ENCODE assay signal across 33 cellular contexts in genomic region chr21:24280591-24280990, GRCh38.
"Had no signal": no experiment of that assay in that cellular context is flagged by ENCODE, and none has a peak within 500 bp of the region (broad histone marks: within the 10 kb centered on the region; RNA-seq: fewer than 3 reads in every experiment).

No MANE protein-coding gene starts in this region.

- H3K4me3 Mint-ChIP-seq: activated CD8-positive, alpha-beta memory T cell treated with anti-CD3 and anti-CD28 coated beads, Interleukin-2, amount 10 ng/mL, durations not matched to agents 7 days and 5 days; activated CD8-positive, alpha-beta T cell treated with anti-CD3 and anti-CD28 coated beads for 36 hours; activated naive CD4-positive, alpha-beta T cell treated with anti-CD3 and anti-CD28 coated beads for 36 hours; activated naive CD4-positive, alpha-beta T cell treated with anti-CD3 and anti-CD28 coated beads, Interleukin-2, amount 50 U/mL, for 24 hours; activated naive CD8-positive, alpha-beta T cell treated with anti-CD3 and anti-CD28 coated beads for 36 hours; activated T-helper 1 cell treated with anti-CD3 and anti-CD28 coated beads, Interleukin-12 subunit alpha, Interleukin-12 subunit beta, Interleukin-2, Interleukin-4 antibody, amounts not matched to agents 30 ng/mL and 10 ng/mL and 1 ng/mL, durations not matched to agents 14 hours and 24 hours and 36 hours; brain; dendritic cell treated with granulocyte-macrophage colony-stimulating factor and Interleukin-4, amounts not matched to agents 40 ng/mL and 50 ng/mL, for 4 days; endodermal cell; WTC11 had no signal

- H3K4me1 Mint-ChIP-seq: activated CD8-positive, alpha-beta memory T cell treated with anti-CD3 and anti-CD28 coated beads, Interleukin-2, amount 10 ng/mL, durations not matched to agents 7 days and 5 days; activated naive CD4-positive, alpha-beta T cell treated with anti-CD3 and anti-CD28 coated beads, Interleukin-2, amount 50 U/mL, for 24 hours; endodermal cell had no signal

- ATAC-seq: activated CD8-positive, alpha-beta memory T cell treated with anti-CD3 and anti-CD28 coated beads, Interleukin-2, amount 10 ng/mL, durations not matched to agents 7 days and 5 days; activated CD8-positive, alpha-beta T cell treated with anti-CD3 and anti-CD28 coated beads for 36 hours; esophagus mucosa; foreskin keratinocyte; gastrocnemius medialis; heart left ventricle; WTC11 had no signal

- H3K27me3 ChIP-seq: ascending aorta, breast epithelium, cardiac muscle cell, dorsolateral prefrontal cortex, foreskin keratinocyte, gastrocnemius medialis, heart left ventricle had no signal

- H3K27ac Mint-ChIP-seq: activated CD8-positive, alpha-beta memory T cell treated with anti-CD3 and anti-CD28 coated beads, Interleukin-2, amount 10 ng/mL, durations not matched to agents 7 days and 5 days; activated CD8-positive, alpha-beta T cell treated with anti-CD3 and anti-CD28 coated beads for 36 hours; activated naive CD4-positive, alpha-beta T cell treated with anti-CD3 and anti-CD28 coated beads for 36 hours; activated naive CD4-positive, alpha-beta T cell treated with anti-CD3 and anti-CD28 coated beads, Interleukin-2, amount 50 U/mL, for 24 hours; activated naive CD8-positive, alpha-beta T cell treated with anti-CD3 and anti-CD28 coated beads for 36 hours; activated T-helper 1 cell treated with anti-CD3 and anti-CD28 coated beads, Interleukin-12 subunit alpha, Interleukin-12 subunit beta, Interleukin-2, Interleukin-4 antibody, amounts not matched to agents 30 ng/mL and 10 ng/mL and 1 ng/mL, durations not matched to agents 14 hours and 24 hours and 36 hours; activated T-helper 2 cell treated with anti-CD3 and anti-CD28 coated beads, Interferon-gamma antibody, Interleukin-2, Interleukin-4, amounts not matched to agents 10 μg/mL and 5 μg/mL and 100 μg/mL, durations not matched to agents 14 hours and 24 hours and 36 hours; brain; dendritic cell treated with granulocyte-macrophage colony-stimulating factor and Interleukin-4, amounts not matched to agents 40 ng/mL and 50 ng/mL, for 4 days; endodermal cell; WTC11 had no signal

- H3K9me3 ChIP-seq: ascending aorta, breast epithelium, gastrocnemius medialis, heart left ventricle had no signal

- H3K27me3 Mint-ChIP-seq: activated CD8-positive, alpha-beta memory T cell treated with anti-CD3 and anti-CD28 coated beads, Interleukin-2, amount 10 ng/mL, durations not matched to agents 7 days and 5 days; activated CD8-positive, alpha-beta T cell treated with anti-CD3 and anti-CD28 coated beads for 36 hours; activated naive CD8-positive, alpha-beta T cell treated with anti-CD3 and anti-CD28 coated beads for 36 hours; brain; dendritic cell treated with granulocyte-macrophage colony-stimulating factor and Interleukin-4, amounts not matched to agents 40 ng/mL and 50 ng/mL, for 4 days had no signal

- H3K9me3 Mint-ChIP-seq: activated CD8-positive, alpha-beta T cell treated with anti-CD3 and anti-CD28 coated beads for 36 hours; activated naive CD4-positive, alpha-beta T cell treated with anti-CD3 and anti-CD28 coated beads for 36 hours; activated naive CD4-positive, alpha-beta T cell treated with anti-CD3 and anti-CD28 coated beads, Interleukin-2, amount 50 U/mL, for 24 hours; activated naive CD8-positive, alpha-beta T cell treated with anti-CD3 and anti-CD28 coated beads for 36 hours; activated T-helper 1 cell treated with anti-CD3 and anti-CD28 coated beads, Interleukin-12 subunit alpha, Interleukin-12 subunit beta, Interleukin-2, Interleukin-4 antibody, amounts not matched to agents 30 ng/mL and 10 ng/mL and 1 ng/mL, durations not matched to agents 14 hours and 24 hours and 36 hours; activated T-helper 2 cell treated with anti-CD3 and anti-CD28 coated beads, Interferon-gamma antibody, Interleukin-2, Interleukin-4, amounts not matched to agents 10 μg/mL and 5 μg/mL and 100 μg/mL, durations not matched to agents 14 hours and 24 hours and 36 hours; dendritic cell treated with granulocyte-macrophage colony-stimulating factor and Interleukin-4, amounts not matched to agents 40 ng/mL and 50 ng/mL, for 4 days had no signal

- H3K36me3 ChIP-seq: ascending aorta, breast epithelium, cardiac muscle cell, gastrocnemius medialis, heart left ventricle had no signal

- H3K4me3 ChIP-seq: ascending aorta, breast epithelium, cardiac muscle cell, coronary artery, dorsolateral prefrontal cortex, gastrocnemius medialis, heart left ventricle had no signal

- H3K36me3 Mint-ChIP-seq: activated CD8-positive, alpha-beta memory T cell treated with anti-CD3 and anti-CD28 coated beads, Interleukin-2, amount 10 ng/mL, durations not matched to agents 7 days and 5 days; activated naive CD4-positive, alpha-beta T cell treated with anti-CD3 and anti-CD28 coated beads, Interleukin-2, amount 50 U/mL, for 24 hours; activated naive CD8-positive, alpha-beta T cell treated with anti-CD3 and anti-CD28 coated beads for 36 hours; brain had no signal

- DNase-seq: activated CD4-positive, alpha-beta T cell treated with anti-CD3 and anti-CD28 coated beads for 1 hour; activated CD4-positive, alpha-beta T cell treated with anti-CD3 and anti-CD28 coated beads for 48 hours; activated CD4-positive, alpha-beta T cell treated with anti-CD3 and anti-CD28 coated beads, Interleukin-2, amount 50 U/mL, for 1 hour; activated CD4-positive, alpha-beta T cell treated with anti-CD3 and anti-CD28 coated beads, Interleukin-2, amount 50 U/mL, for 48 hours; activated CD8-positive, alpha-beta memory T cell treated with anti-CD3 and anti-CD28 coated beads, Interleukin-2, amount 10 ng/mL, durations not matched to agents 7 days and 5 days; activated CD8-positive, alpha-beta memory T cell treated with anti-CD3 and anti-CD28 coated beads, Interleukin-2, amount 50 U/mL, for 4 hours; activated CD8-positive, alpha-beta T cell treated with anti-CD3 and anti-CD28 coated beads for 36 hours; activated effector memory CD4-positive, alpha-beta T cell treated with anti-CD3 and anti-CD28 coated beads, Interleukin-2, amount 50 U/mL, for 16 hours; activated naive CD4-positive, alpha-beta T cell treated with anti-CD3 and anti-CD28 coated beads for 36 hours; activated naive CD8-positive, alpha-beta T cell treated with anti-CD3 and anti-CD28 coated beads for 36 hours; activated T-cell treated with anti-CD3 and anti-CD28 coated beads, Interleukin-2, amount 50 U/mL, for 1 hour; activated T-cell treated with anti-CD3 and anti-CD28 coated beads, Interleukin-2, amount 50 U/mL, for 48 hours; central memory CD4-positive, alpha-beta T cell; dorsolateral prefrontal cortex; effector memory CD4-positive, alpha-beta T cell; endodermal cell; gastrocnemius medialis; glutamatergic neuron; heart left ventricle; hypothalamus; T-helper 2 cell had no signal
